21 cellular contexts compared by ENCODE assay signal in genomic region chrX:70039758-70040157, GRCh38. TPM values are rescaled to one million over a fixed set of nuclear protein-coding genes. Genes with fewer than 3 reads are reported as not detected.
"Had no signal": no experiment of that assay in that cellular context is flagged by ENCODE, and none has a peak within 500 bp of the region (broad histone marks: within the 10 kb centered on the region; RNA-seq: fewer than 3 reads in every experiment).

No MANE protein-coding gene starts in this region.

- H3K79me2 ChIP-seq: parathyroid adenoma had no signal

- H3K36me3 ChIP-seq: colonic mucosa, neutrophil, thoracic aorta had no signal

- H3K9ac ChIP-seq: parathyroid adenoma had no signal

- H3K4me3 ChIP-seq: body of pancreas, colonic mucosa, thoracic aorta had no signal

- H3K4me1 ChIP-seq: body of pancreas, colonic mucosa, parathyroid adenoma had no signal

- ATAC-seq: activated T-cell treated with anti-CD3 and anti-CD28 coated beads, Interleukin-2, amount 50 U/mL, for 72 hours; body of pancreas; left ventricle myocardium superior; natural killer cell; stimulated activated effector memory CD8-positive, alpha-beta T cell treated with anti-CD3 and anti-CD28 coated beads, Interleukin-12 subunit alpha, Interleukin-12 subunit beta, amount 100 ng/mL, for 72 hours had no signal

- DNase-seq: activated B cell treated with CpG ODN at 0.5 μM for 24 hours; activated CD4-positive, alpha-beta T cell treated with anti-CD3 and anti-CD28 coated beads for 48 hours; activated CD8-positive, alpha-beta memory T cell treated with anti-CD3 and anti-CD28 coated beads, Interleukin-2, amount 50 U/mL, for 48 hours; activated gamma-delta T cell treated with Interleukin-2 at 50 U/mL for 16 hours; activated T-cell treated with anti-CD3 and anti-CD28 coated beads, Interleukin-2, amount 50 U/mL, for 72 hours; amygdala; body of pancreas; central memory CD4-positive, alpha-beta T cell; colonic mucosa; effector CD4-positive, alpha-beta T cell; left ventricle myocardium superior; mesenchymal stem cell; natural killer cell had no signal

- H3K27ac ChIP-seq: body of pancreas, colonic mucosa, neutrophil, parathyroid adenoma, thoracic aorta had no signal

- H3K27me3 ChIP-seq: body of pancreas, colonic mucosa, neutrophil had no signal

- H3K9me3 ChIP-seq: body of pancreas, colonic mucosa, neutrophil, thoracic aorta had no signal

- H2AFZ ChIP-seq: parathyroid adenoma had no signal

RNA-seq across cellular contexts. Expression of gene AWAT2, which starts 10.0 kb away (rescaled TPM):
- total RNA-seq: activated B cell treated with CpG ODN at 0.5 μM for 24 hours; activated T-cell treated with anti-CD3 and anti-CD28 coated beads, Interleukin-2, amount 50 U/mL, for 72 hours; body of pancreas; colonic mucosa; kidney epithelial cell; left ventricle myocardium superior; natural killer cell; renal cortical epithelial cell; T-helper 2 cell treated with Interferon-gamma antibody and Interleukin-4, amounts not matched to agents 100 ng/mL and 5 ng/mL, for 36 hours; thoracic aorta; ureter had no signal

RNA-seq across cellular contexts. Expression of gene OTUD6A, which starts 22.5 kb away (rescaled TPM):
- total RNA-seq: activated B cell treated with CpG ODN at 0.5 μM for 24 hours; activated T-cell treated with anti-CD3 and anti-CD28 coated beads, Interleukin-2, amount 50 U/mL, for 72 hours; body of pancreas; colonic mucosa; kidney epithelial cell; left ventricle myocardium superior; natural killer cell; renal cortical epithelial cell; T-helper 2 cell treated with Interferon-gamma antibody and Interleukin-4, amounts not matched to agents 100 ng/mL and 5 ng/mL, for 36 hours; thoracic aorta; ureter had no signal
